1 cellular context compared by ENCODE assay signal in the genomic region with DNA sequence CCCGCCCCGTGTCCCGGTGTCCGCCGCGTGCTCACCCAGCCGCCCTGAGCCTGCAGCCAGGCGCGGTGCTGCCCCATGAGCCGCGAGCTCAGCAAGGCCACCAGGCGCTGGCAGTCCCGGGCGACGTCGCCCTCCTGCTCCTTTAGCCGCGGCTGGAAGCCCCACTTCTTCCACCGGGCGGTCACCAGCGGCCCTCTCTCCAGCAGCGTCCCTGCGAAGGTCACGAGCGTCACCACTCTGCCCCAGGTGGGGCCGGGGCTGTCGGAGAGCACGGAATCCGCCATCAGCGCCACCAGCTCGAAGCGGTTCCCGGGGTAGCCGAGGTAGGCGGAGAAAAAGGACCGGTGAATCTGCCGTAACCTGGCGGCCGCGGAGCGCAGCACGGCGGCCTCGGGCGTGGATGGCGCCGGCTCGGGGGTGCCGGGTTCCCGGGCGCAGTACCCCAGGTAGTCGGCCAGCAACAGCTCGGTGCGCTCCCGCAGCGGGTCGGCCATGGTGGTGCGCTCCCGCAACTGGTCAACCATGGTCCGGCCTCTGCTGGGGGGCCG.
TF ChIP-seq lines count a peak whose summit lies in the region.

No MANE protein-coding gene starts in this region.

TF ChIP-seq in GM12878, 131 proteins besides CTCF, POLR2A, EP300 and RAD21 (continued from another document):
- peak; percentile 60 for TF ChIP-seq YY1 (IDR thresholded peaks at IDR 0.05; ENCODE audit: low read depth, low read length)
- TF ChIP-seq FOXK2 (IDR thresholded peaks at IDR 0.05): no peak
- TF ChIP-seq HDAC6 (IDR thresholded peaks at IDR 0.05; ENCODE audit: unreplicated experiment): peak; percentile 40
- 0 out of 2 replicates have a peak, but pooled peaks have one; percentile 13 for TF ChIP-seq TAF1 (IDR thresholded peaks at IDR 0.05; ENCODE audit: borderline replicate concordance, low read depth, low read length)
- peak; percentile 46 for TF ChIP-seq IKZF1 (conservative IDR thresholded peaks at IDR 0.05)
- TF ChIP-seq ZSCAN29 (IDR thresholded peaks at IDR 0.05): no peak
- TF ChIP-seq GATAD2B (conservative IDR thresholded peaks at IDR 0.05; ENCODE audit: low read depth): peak; percentile 31; the same call in 1 of the 2 replicates
- TF ChIP-seq ZBTB33 (IDR thresholded peaks at IDR 0.05): no peak
- TF ChIP-seq, protein P1, sequence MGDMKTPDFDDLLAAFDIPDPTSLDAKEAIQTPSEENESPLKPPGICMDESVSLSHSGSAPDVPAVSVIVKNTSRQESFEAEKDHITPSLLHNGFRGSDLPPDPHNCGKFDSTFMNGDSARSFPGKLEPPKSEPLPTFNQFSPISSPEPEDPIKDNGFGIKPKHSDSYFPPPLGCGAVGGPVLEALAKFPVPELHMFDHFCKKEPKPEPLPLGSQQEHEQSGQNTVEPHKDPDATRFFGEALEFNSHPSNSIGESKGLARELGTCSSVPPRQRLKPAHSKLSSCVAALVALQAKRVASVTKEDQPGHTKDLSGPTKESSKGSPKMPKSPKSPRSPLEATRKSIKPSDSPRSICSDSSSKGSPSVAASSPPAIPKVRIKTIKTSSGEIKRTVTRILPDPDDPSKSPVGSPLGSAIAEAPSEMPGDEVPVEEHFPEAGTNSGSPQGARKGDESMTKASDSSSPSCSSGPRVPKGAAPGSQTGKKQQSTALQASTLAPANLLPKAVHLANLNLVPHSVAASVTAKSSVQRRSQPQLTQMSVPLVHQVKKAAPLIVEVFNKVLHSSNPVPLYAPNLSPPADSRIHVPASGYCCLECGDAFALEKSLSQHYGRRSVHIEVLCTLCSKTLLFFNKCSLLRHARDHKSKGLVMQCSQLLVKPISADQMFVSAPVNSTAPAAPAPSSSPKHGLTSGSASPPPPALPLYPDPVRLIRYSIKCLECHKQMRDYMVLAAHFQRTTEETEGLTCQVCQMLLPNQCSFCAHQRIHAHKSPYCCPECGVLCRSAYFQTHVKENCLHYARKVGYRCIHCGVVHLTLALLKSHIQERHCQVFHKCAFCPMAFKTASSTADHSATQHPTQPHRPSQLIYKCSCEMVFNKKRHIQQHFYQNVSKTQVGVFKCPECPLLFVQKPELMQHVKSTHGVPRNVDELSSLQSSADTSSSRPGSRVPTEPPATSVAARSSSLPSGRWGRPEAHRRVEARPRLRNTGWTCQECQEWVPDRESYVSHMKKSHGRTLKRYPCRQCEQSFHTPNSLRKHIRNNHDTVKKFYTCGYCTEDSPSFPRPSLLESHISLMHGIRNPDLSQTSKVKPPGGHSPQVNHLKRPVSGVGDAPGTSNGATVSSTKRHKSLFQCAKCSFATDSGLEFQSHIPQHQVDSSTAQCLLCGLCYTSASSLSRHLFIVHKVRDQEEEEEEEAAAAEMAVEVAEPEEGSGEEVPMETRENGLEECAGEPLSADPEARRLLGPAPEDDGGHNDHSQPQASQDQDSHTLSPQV (IDR thresholded peaks at IDR 0.05): peak; percentile 29
- TF ChIP-seq LARP7 (IDR thresholded peaks at IDR 0.05): peak; percentile 26; the same call in 1 of the 2 replicates
- no peak for TF ChIP-seq CBX3 (IDR thresholded peaks at IDR 0.05; ENCODE audit: borderline replicate concordance, low read depth)
- TF ChIP-seq TARDBP (IDR thresholded peaks at IDR 0.05; ENCODE audit: borderline replicate concordance): no peak
